Comparison of ENCODE assay signal across 8 cellular contexts in the genomic region with DNA sequence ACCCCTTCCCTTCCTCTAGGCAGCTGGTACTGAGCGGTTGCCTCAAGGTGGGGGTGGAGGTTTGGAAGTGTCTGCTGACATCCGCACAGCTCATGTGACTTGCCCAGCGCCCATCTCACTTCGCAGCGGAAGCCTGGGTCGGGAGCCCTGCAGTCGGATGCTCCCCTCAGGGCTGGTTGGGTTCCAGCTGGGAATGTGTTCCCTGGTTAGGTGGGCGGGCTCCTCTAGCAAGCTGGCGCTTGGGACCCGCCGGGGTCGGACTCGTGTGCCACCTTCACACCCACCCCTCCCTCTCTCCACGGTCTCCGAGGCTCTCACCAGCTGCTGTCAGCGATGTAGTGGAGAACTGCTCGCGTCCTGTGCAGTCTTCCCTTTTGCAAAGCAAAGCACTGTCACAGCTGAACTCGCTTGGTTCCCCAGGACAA. TPM values are rescaled to one million over a fixed set of nuclear protein-coding genes. Genes with fewer than 3 reads are reported as not detected.
DNase-seq lines count a peak whose midpoint lies in the region; ATAC-seq and TF ChIP-seq lines count a peak whose summit lies in the region.

No MANE protein-coding gene starts in this region.

- H3K9ac ChIP-seq in fibroblast of lung (ENCODE audit: insufficient read depth, low read length), result peak overlapping the region; percentile 32

- no peak for DNase-seq in activated B cell treated with CpG ODN at 0.5 μM for 24 hours
- peak in 1 of 2 donors; percentile 29 for DNase-seq in fibroblast of lung (ENCODE audit: low read depth in 2 of 2)
- DNase-seq in sciatic nerve (ENCODE audit: low spot score), result no peak
- DNase-seq in SW 1271 (lab: John Stamatoyannopoulos, UW), result no peak
- no peak for DNase-seq in HK-2 (ENCODE audit: unreplicated experiment)

- H3K27me3 ChIP-seq in fibroblast of lung (ENCODE audit: control insufficient read depth, insufficient read depth, low read length), result no peaks in the 10 kb centered on the region

- no peaks in the 10 kb centered on the region for H3K9me3 ChIP-seq in fibroblast of lung (ENCODE audit: control insufficient read depth, insufficient read depth, low read depth, low read length)

- peaks cover 3% of the 10 kb centered on the region for H3K36me3 Mint-ChIP-seq in activated B cell treated with CpG ODN at 0.5 μM for 24 hours (ENCODE audit: low read depth)

- no peaks in the 10 kb centered on the region for H4K20me1 ChIP-seq in fibroblast of lung (ENCODE audit: control insufficient read depth, extremely low read depth, insufficient read depth, low read length)

- no peak overlapping the region for H3K27ac ChIP-seq in fibroblast of lung (ENCODE audit: insufficient read depth, low read length)

- H2AFZ ChIP-seq in fibroblast of lung (ENCODE audit: low read length), result no peak overlapping the region

- no peaks in the 10 kb centered on the region for H3K36me3 ChIP-seq in fibroblast of lung (ENCODE audit: control insufficient read depth, insufficient read depth, low read length)

- ATAC-seq in GM21447 (IDR thresholded peaks at IDR 0.05; ENCODE audit: unreplicated experiment) (peak; percentile 48), activated B cell treated with CpG ODN at 0.5 μM for 24 hours (ENCODE audit: low read depth) (peak; percentile 69), sciatic nerve (peak; percentile 73), GM18870 (IDR thresholded peaks at IDR 0.05; ENCODE audit: unreplicated experiment) (no peak), GM18498 (IDR thresholded peaks at IDR 0.05; ENCODE audit: unreplicated experiment) (no peak)

- CTCF ChIA-PET in activated B cell treated with CpG ODN at 0.5 μM for 24 hours (lab: Charles Lee), result interaction anchor here (0.8 to 1.4 kb wide), 4 partner anchors 9 to 446 kb away, joined by 3 to 5 read pairs (median 4); no protein-coding TSS in a partner anchor

- H3K27ac Mint-ChIP-seq in activated B cell treated with CpG ODN at 0.5 μM for 24 hours, result peak overlapping the region; percentile 77

- H3K79me2 ChIP-seq in fibroblast of lung (ENCODE audit: control insufficient read depth, insufficient read depth, low read length), result peaks cover 90% of the 10 kb centered on the region

- H3K4me3 Mint-ChIP-seq in activated B cell treated with CpG ODN at 0.5 μM for 24 hours, result peak overlapping the region; percentile 57

- intact Hi-C loops in activated B cell treated with CpG ODN at 0.5 μM for 24 hours (cut with micrococcal nuclease), result loop anchor here (1.0 to 2.0 kb wide), 2 partner anchors 10 to 14 kb away; partner anchors contain the start of gene PPP1R37
- intact Hi-C loops in sciatic nerve (cut with DNase I), result no loop called here

- peaks cover 65% of the 10 kb centered on the region for H3K4me1 Mint-ChIP-seq in activated B cell treated with CpG ODN at 0.5 μM for 24 hours

- no peak for TF ChIP-seq CTCF in activated B cell treated with CpG ODN at 0.5 μM for 24 hours (IDR thresholded peaks at IDR 0.05)
- TF ChIP-seq CTCF in fibroblast of lung (conservative IDR thresholded peaks at IDR 0.05 in 1 of 2, IDR thresholded peaks at IDR 0.05 in 1 of 2; ENCODE audit: low read depth in 1 of 2, low read length in 2 of 2), result no peak

- peak overlapping the region in 1 of 4 experiments; percentile 14 for H3K4me3 ChIP-seq in fibroblast of lung (replicated peaks in 1 of 4; ENCODE audit: control extremely low read depth in 1 of 4, insufficient read depth in 1 of 4, low read depth in 3 of 4, low read length in 4 of 4)

- POLR2A ChIA-PET in activated B cell treated with CpG ODN at 0.5 μM for 24 hours (lab: Charles Lee), result interaction anchor here (0.5 to 4.2 kb wide), 7 partner anchors 11 to 75 kb away, joined by 3 to 25 read pairs (median 3); partner anchors contain the start of genes BLOC1S3, GEMIN7, PPP1R37 and TRAPPC6A

- H3K9me3 Mint-ChIP-seq in activated B cell treated with CpG ODN at 0.5 μM for 24 hours, result no peaks in the 10 kb centered on the region

- no peaks in the 10 kb centered on the region for H3K27me3 Mint-ChIP-seq in activated B cell treated with CpG ODN at 0.5 μM for 24 hours

- H3K4me1 ChIP-seq in fibroblast of lung (ENCODE audit: control insufficient read depth, extremely low read depth, insufficient read depth, low read length), result peaks cover 33% of the 10 kb centered on the region

- peak overlapping the region; percentile 63 for H3K4me2 ChIP-seq in fibroblast of lung (ENCODE audit: extremely low read depth, insufficient read depth, low read length)

RNA-seq across cellular contexts. Expression of gene PPP1R37, which starts 10.2 kb away (rescaled TPM):
- 18.8 and 27.2 TPM in 2 replicates for total RNA-seq in activated B cell treated with CpG ODN at 0.5 μM for 24 hours
- 34.4 and 36.0 TPM in 2 replicates for total RNA-seq in fibroblast of lung
- polyA plus RNA-seq in fibroblast of lung, result 11.3 and 12.3 TPM in 2 replicates
- polyA plus RNA-seq in fibroblast of lung (2012), result 20.1 and 25.3 TPM in 2 replicates
- 14.0 and 19.4 TPM in 2 replicates for polyA minus RNA-seq in fibroblast of lung (ENCODE audit: low replicate concordance)
- total RNA-seq in sciatic nerve, result 19.3 TPM

RNA-seq across cellular contexts. Expression of gene GEMIN7, which starts 24.2 kb away (rescaled TPM):
- total RNA-seq in activated B cell treated with CpG ODN at 0.5 μM for 24 hours, result 37.0 and 38.7 TPM in 2 replicates
- 12.3 and 15.7 TPM in 2 replicates for total RNA-seq in fibroblast of lung
- 18.0 and 19.0 TPM in 2 replicates for polyA plus RNA-seq in fibroblast of lung
- 24.7 and 31.4 TPM in 2 replicates for polyA plus RNA-seq in fibroblast of lung (2012)
- 4.3 and 17.5 TPM in 2 replicates for polyA minus RNA-seq in fibroblast of lung (ENCODE audit: low replicate concordance)
- 8.8 TPM for total RNA-seq in sciatic nerve

RNA-seq across cellular contexts. Expression of gene ZNF296, which starts 26.9 kb away (rescaled TPM):
- total RNA-seq in activated B cell treated with CpG ODN at 0.5 μM for 24 hours (27.8 and 28.0 TPM in 2 replicates), fibroblast of lung (not detected in 2 replicates), sciatic nerve (0.45 TPM)
- 0.03 and 0.08 TPM in 2 replicates for polyA plus RNA-seq in fibroblast of lung
- 0.23 and 0.58 TPM in 2 replicates for polyA plus RNA-seq in fibroblast of lung (2012)
- polyA minus RNA-seq in fibroblast of lung (ENCODE audit: low replicate concordance), result 0.19 and 0.24 TPM in 2 replicates

RNA-seq across cellular contexts. Expression of gene NKPD1, which starts 57.6 kb away (rescaled TPM):
- total RNA-seq in activated B cell treated with CpG ODN at 0.5 μM for 24 hours, result 0.11 and 0.12 TPM in 2 replicates
- 0.17 and 0.26 TPM in 2 replicates for total RNA-seq in fibroblast of lung
- polyA plus RNA-seq in fibroblast of lung, result 0.01 TPM in 1 of 2 replicates, not detected in the other
- 0.02 and 0.05 TPM in 2 replicates for polyA plus RNA-seq in fibroblast of lung (2012)
- polyA minus RNA-seq in fibroblast of lung (ENCODE audit: low replicate concordance), result 0.39 TPM in 1 of 2 replicates, not detected in the other
- total RNA-seq in sciatic nerve, result not detected

Comparison
In these comparisons a context has a peak if more than half of its experiments do, and no peak if none do; other contexts are left out.
1. ATAC-seq: peak in GM21447 (single experiment), activated B cell treated with CpG ODN at 0.5 μM for 24 hours (single experiment) and sciatic nerve (single experiment); none in GM18870 (single experiment) and GM18498 (single experiment).
2. RNA of gene ZNF296, which starts 26.9 kb away (total RNA-seq): 27.8 to 28.0 TPM in activated B cell treated with CpG ODN at 0.5 μM for 24 hours; 0.45 TPM in sciatic nerve (single experiment) and not detected in fibroblast of lung; every median in the first group is over 10 times any median in the second.